10 cellular contexts compared by ENCODE assay signal in the genomic region with DNA sequence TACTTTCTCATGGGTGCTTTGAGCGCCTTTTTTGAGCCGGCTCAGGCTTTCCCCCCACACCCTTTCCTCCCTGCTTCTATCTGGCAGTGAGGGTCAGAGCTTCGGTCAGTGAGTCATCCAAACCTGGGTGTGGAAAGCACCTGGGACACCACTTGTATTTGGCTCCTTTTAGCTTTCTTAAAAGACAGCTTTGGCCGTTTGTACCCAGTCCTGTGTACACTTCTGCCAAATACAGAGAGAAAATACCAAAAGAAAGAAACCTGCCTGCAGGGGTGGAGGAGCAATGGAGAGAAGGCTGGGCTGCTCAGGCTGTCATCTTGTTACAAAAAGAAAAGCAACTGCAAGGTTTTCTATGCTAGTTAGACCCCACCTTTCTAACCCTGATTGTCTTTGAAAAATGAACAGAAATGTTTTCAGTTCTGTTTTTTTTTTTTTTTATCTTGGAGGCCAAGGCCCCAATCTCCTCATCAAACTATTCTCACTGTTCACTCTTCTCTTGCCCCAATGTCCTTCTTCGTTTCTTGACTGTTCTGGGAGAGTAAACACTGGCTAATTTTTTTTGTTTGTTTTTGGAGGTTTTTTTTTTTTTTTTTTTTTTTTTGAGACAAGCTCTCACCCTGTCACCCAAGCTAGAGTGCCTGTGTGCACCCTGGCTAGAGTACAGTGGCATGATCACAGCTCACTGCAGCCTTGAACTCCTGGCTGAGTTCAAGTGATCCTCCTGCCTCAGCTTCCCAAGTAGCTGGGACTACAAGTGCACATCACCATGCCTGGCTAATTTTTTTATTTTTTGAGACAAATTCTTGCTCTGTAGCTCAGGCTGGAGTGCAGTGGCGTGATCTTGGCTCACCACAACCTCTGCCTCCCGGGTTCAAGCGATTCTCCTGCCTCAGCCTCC.
DNase-seq lines count a peak whose midpoint lies in the region; ATAC-seq and TF ChIP-seq lines count a peak whose summit lies in the region.
"Had no signal": no experiment of that assay in that cellular context is flagged by ENCODE, and none has a peak within 500 bp of the region (broad histone marks: within the 10 kb centered on the region; RNA-seq: fewer than 3 reads in every experiment).

No MANE protein-coding gene starts in this region.

- no peak for TF ChIP-seq CTCF in HCT116 (IDR thresholded peaks at IDR 0.05 in 2 of 3, conservative IDR thresholded peaks at IDR 0.05 in 1 of 3; ENCODE audit: borderline replicate concordance in 1 of 3, insufficient read depth in 1 of 3, low read depth in 2 of 3, low read length in 2 of 3)

- no peak for TF ChIP-seq POLR2A in HCT116 (IDR thresholded peaks at IDR 0.05; ENCODE audit: borderline replicate concordance, extremely low read depth, insufficient read depth, insufficient read length)

- ATAC-seq in GM18498 (IDR thresholded peaks at IDR 0.05; ENCODE audit: unreplicated experiment) (peak; percentile 60), HCT116 (peak; percentile 71)

- peak; percentile 35 for DNase-seq in HCT116 (ENCODE audit: low read depth, low spot score)
- DNase-seq in RPMI8226 = peak; percentile 58
- DNase-seq in stimulated activated CD4-positive, alpha-beta T cell treated with anti-CD3 and anti-CD28 coated beads, Interleukin-2, amount 100 ng/mL, for 48 hours = no peak
- no peak for DNase-seq in 8988T
- DNase-seq in T-helper 1 cell = no peak
- no peak for DNase-seq in DMS79 (lab: John Stamatoyannopoulos, UW)
- DNase-seq: NCI-H446; stimulated activated CD8-positive, alpha-beta memory T cell treated with anti-CD3 and anti-CD28 coated beads, Interleukin-4, amount 100 ng/mL, for 48 hours had no signal

- H3K27ac ChIP-seq in HCT116 (ENCODE audit: low read depth, low read length) = peak overlapping the region; percentile 55

- H3K4me1 ChIP-seq in HCT116 (ENCODE audit: control insufficient read depth in 1 of 2, insufficient read depth in 2 of 2, low read length in 2 of 2) (peaks cover 43 to 60% of the 10 kb centered on the region in 2 experiments), mucosa of stomach (ENCODE audit: control insufficient read depth, insufficient read depth, low read length) (peaks cover 39% of the 10 kb centered on the region)

- H3K9me3 ChIP-seq in HCT116 (ENCODE audit: control insufficient read depth in 1 of 2, insufficient read depth in 1 of 2, low read depth in 1 of 2, low read length in 2 of 2) (no peaks in the 10 kb centered on the region), mucosa of stomach (ENCODE audit: control insufficient read depth, low read length) (no peaks in the 10 kb centered on the region)

- H3K4me2 ChIP-seq in HCT116 (ENCODE audit: low read length) = peak overlapping the region; percentile 66

- no peak for TF ChIP-seq RAD21 in HCT116 (IDR thresholded peaks at IDR 0.05; ENCODE audit: low read depth)

- POLR2A ChIA-PET in HCT116 (lab: Charles Lee) = interaction anchor here (0.6 to 1.1 kb wide), 3 partner anchors 117 to 389 kb away, joined by 3 to 4 read pairs (median 3); no protein-coding TSS in a partner anchor

- H4K20me1 ChIP-seq in HCT116 (ENCODE audit: insufficient read depth) = no peaks in the 10 kb centered on the region

- no TSS peak for BruUV-seq in HCT116 (replicated peaks; lab: Mats Ljungman, UMichigan)

- intact Hi-C loops in HCT116 (cut with micrococcal nuclease) = loop anchor here (5.0 to 10.0 kb wide), 4 partner anchors 132 to 549 kb away; partner anchors contain the start of gene RREB1

- RAD21 ChIA-PET in HCT116 (lab: Charles Lee; ENCODE audit: low non-redundant PET in 1 of 2, low total read pairs in 2 of 2, uncharacterized antibody in 2 of 2, unreplicated experiment in 2 of 2) = interaction anchor here in 1 of 2 experiments (0.6 kb wide), 1 partner anchor 511 kb away, joined by 3 read pairs; no protein-coding TSS in a partner anchor

- CTCF ChIA-PET in HCT116 (lab: Charles Lee) = interaction anchor here (1.0 to 2.3 kb wide), 3 partner anchors 450 to 550 kb away, joined by 4 to 6 read pairs (median 5); no protein-coding TSS in a partner anchor

- H3K9ac ChIP-seq in HCT116 (ENCODE audit: low read length) = peak overlapping the region; percentile 47
- H3K9ac ChIP-seq in mucosa of stomach (ENCODE audit: low read length) = peak overlapping the region; percentile 37

- no peaks in the 10 kb centered on the region for H3K27me3 ChIP-seq in HCT116 (ENCODE audit: insufficient read depth, low read length)
- H3K27me3 ChIP-seq in mucosa of stomach (ENCODE audit: control insufficient read depth, insufficient read depth, low read length) = no peaks in the 10 kb centered on the region

- H3K4me3 ChIP-seq in HCT116 (replicated peaks in 1 of 2; ENCODE audit: low read depth in 1 of 2, low read length in 2 of 2) = peak overlapping the region in 1 of 2 experiments; percentile 29; a peak in 2 of 4 replicates
- no peak overlapping the region for H3K4me3 ChIP-seq in mucosa of stomach (ENCODE audit: low read length)

- H3K36me3 ChIP-seq in HCT116 (ENCODE audit: control insufficient read depth in 1 of 2, insufficient read depth in 2 of 2, low read length in 2 of 2) (peaks cover 7 to 10% of the 10 kb centered on the region in 2 experiments; a peak in 3 of 4 replicates), mucosa of stomach (ENCODE audit: control insufficient read depth, insufficient read depth, low read length) (peaks cover 9% of the 10 kb centered on the region)

- H3K9me2 ChIP-seq in HCT116 (ENCODE audit: insufficient read depth) = no peaks in the 10 kb centered on the region

- H2AFZ ChIP-seq in HCT116 (ENCODE audit: low read depth, low read length, poor library complexity, severe bottlenecking) = no peak overlapping the region

- peaks cover 12% of the 10 kb centered on the region for H3K79me2 ChIP-seq in HCT116 (ENCODE audit: insufficient read depth, low read length)

TF ChIP-seq in HCT116, 20 proteins besides CTCF, POLR2A, EP300 and RAD21:
- TF ChIP-seq FOSL1 (IDR thresholded peaks at IDR 0.05; ENCODE audit: low read depth) (peak; percentile 73), SP1 (IDR thresholded peaks at IDR 0.05; ENCODE audit: low read depth) (peak; percentile 58; the same call in 1 of the 2 replicates), ZNF274 (IDR thresholded peaks at IDR 0.05; ENCODE audit: low read depth, low read length) (no peak), CEBPB (IDR thresholded peaks at IDR 0.05; ENCODE audit: low read depth) (no peak), YY1 (IDR thresholded peaks at IDR 0.05; ENCODE audit: extremely low read depth, insufficient replicate concordance, low read depth, low read length) (peak; percentile 45), JUND (IDR thresholded peaks at IDR 0.05) (peak; percentile 76), ZFX (IDR thresholded peaks at IDR 0.05) (no peak)
- TF ChIP-seq, protein P1, sequence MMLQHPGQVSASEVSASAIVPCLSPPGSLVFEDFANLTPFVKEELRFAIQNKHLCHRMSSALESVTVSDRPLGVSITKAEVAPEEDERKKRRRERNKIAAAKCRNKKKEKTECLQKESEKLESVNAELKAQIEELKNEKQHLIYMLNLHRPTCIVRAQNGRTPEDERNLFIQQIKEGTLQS (IDR thresholded peaks at IDR 0.05) = no peak
- TF ChIP-seq, protein P2, sequence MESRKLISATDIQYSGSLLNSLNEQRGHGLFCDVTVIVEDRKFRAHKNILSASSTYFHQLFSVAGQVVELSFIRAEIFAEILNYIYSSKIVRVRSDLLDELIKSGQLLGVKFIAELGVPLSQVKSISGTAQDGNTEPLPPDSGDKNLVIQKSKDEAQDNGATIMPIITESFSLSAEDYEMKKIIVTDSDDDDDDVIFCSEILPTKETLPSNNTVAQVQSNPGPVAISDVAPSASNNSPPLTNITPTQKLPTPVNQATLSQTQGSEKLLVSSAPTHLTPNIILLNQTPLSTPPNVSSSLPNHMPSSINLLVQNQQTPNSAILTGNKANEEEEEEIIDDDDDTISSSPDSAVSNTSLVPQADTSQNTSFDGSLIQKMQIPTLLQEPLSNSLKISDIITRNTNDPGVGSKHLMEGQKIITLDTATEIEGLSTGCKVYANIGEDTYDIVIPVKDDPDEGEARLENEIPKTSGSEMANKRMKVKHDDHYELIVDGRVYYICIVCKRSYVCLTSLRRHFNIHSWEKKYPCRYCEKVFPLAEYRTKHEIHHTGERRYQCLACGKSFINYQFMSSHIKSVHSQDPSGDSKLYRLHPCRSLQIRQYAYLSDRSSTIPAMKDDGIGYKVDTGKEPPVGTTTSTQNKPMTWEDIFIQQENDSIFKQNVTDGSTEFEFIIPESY (IDR thresholded peaks at IDR 0.05; ENCODE audit: extremely low read depth, insufficient replicate concordance, low read length) = no peak

Comparison
In these comparisons a context has a peak if more than half of its experiments do, and no peak if none do; other contexts are left out.
1. DNase-seq: peak in HCT116 (single experiment) and RPMI8226 (single experiment); none in stimulated activated CD4-positive, alpha-beta T cell treated with anti-CD3 and anti-CD28 coated beads, Interleukin-2, amount 100 ng/mL, for 48 hours (0 of 2), 8988T (single experiment), T-helper 1 cell (0 of 5) and DMS79 (single experiment).